ENCODE assay signal across 9 cellular contexts in the genomic region with DNA sequence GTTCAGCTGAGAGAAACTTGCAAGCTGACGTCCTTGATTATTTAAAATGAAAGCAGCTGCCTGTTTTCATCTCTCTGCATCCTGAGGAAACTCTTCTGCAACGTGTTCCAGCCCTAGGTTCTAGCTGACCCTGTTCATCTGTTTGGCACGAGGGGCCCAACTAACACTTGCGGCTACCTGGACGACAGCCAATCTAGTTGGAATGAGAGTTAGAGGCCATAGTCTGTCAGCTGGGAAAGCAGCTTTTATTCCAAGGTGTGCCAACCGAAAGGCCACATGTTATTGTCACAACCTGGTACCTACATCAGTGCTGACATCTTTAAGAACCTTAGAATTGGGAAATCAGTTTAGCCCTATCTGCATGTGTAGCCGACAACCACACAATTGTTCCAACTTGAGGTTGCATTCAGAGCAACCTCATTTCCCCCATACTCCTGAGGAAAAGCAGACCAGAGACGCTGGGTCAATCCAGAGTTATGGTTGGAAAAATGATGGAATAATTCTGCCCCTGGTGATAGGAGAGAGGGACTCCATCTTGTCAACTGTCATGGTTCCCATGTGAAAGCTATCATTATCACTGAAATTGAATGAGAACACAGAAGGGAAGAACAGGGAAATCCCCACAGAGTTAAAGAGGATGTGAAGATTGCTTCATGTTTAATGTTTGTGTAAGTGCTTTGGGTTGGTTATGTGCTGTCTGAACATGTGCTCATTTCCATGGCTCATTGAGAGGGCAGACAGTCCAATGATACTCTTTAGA.
DNase-seq lines count a peak whose midpoint lies in the region; ATAC-seq, FAIRE-seq and TF ChIP-seq lines count a peak whose summit lies in the region.
"Had no signal": no experiment of that assay in that cellular context is flagged by ENCODE, and none has a peak within 500 bp of the region (broad histone marks: within the 10 kb centered on the region; RNA-seq: fewer than 3 reads in every experiment).

No MANE protein-coding gene starts in this region.

- intact Hi-C loops in HepG2 (cut with micrococcal nuclease; ENCODE audit: unreplicated experiment) = no loop called here

- H3K27ac ChIP-seq in HepG2 (ENCODE audit: extremely low read length, insufficient read depth, low read length) = no peak overlapping the region

- TF ChIP-seq EP300 in HepG2 (IDR thresholded peaks at IDR 0.05; ENCODE audit: low read depth in 2 of 2, low read length in 2 of 2) (no peak), HepG2 (CRISPR knock-in tag; IDR thresholded peaks at IDR 0.05; ENCODE audit: borderline replicate concordance) (no peak)

- no peak overlapping the region; the same call in 1 of the 2 replicates for H3K4me2 ChIP-seq in HepG2 (ENCODE audit: low read depth, low read length)

- H3K9me3 Mint-ChIP-seq in T-helper 2 cell treated with Interferon-gamma antibody and Interleukin-4, amounts not matched to agents 5 μg/mL and 100 μg/mL, for 36 hours = peaks cover 8% of the 10 kb centered on the region

- FAIRE-seq in RCC 7860 (lab: Jason Lieb, UNC) = peak; percentile 16
- FAIRE-seq in HepG2 (lab: Jason Lieb, UNC) = no peak
- FAIRE-seq: colon had no signal

- no peak overlapping the region for H3K9ac ChIP-seq in HepG2 (ENCODE audit: insufficient read depth, low read depth, low read length)

- H3K4me1 Mint-ChIP-seq in T-helper 2 cell treated with Interferon-gamma antibody and Interleukin-4, amounts not matched to agents 5 μg/mL and 100 μg/mL, for 36 hours (ENCODE audit: low read depth) = peaks cover 3% of the 10 kb centered on the region

- H3K36me3 Mint-ChIP-seq in T-helper 2 cell treated with Interferon-gamma antibody and Interleukin-4, amounts not matched to agents 5 μg/mL and 100 μg/mL, for 36 hours (ENCODE audit: low read depth) = no peaks in the 10 kb centered on the region

- in situ Hi-C loops in HepG2 (cut with HindIII; ENCODE audit: extremely low pct_ligation_motif_present, low pct_unique_long_range_greater_than_20kb) = loop anchor here (10.0 kb wide), 1 partner anchor 114 kb away; no protein-coding TSS in a partner anchor

- H3K27ac Mint-ChIP-seq in T-helper 2 cell treated with Interferon-gamma antibody and Interleukin-4, amounts not matched to agents 5 μg/mL and 100 μg/mL, for 36 hours = no peak overlapping the region

- no peaks in the 10 kb centered on the region for H3K27me3 ChIP-seq in HepG2 (ENCODE audit: control insufficient read depth in 1 of 2, insufficient read depth in 2 of 2, low read length in 2 of 2)

- no peak for TF ChIP-seq CTCF in HepG2 (CRISPR knock-in tag; IDR thresholded peaks at IDR 0.05)

- H3K27me3 Mint-ChIP-seq in T-helper 2 cell treated with Interferon-gamma antibody and Interleukin-4, amounts not matched to agents 5 μg/mL and 100 μg/mL, for 36 hours (ENCODE audit: low read depth) = peaks cover 17% of the 10 kb centered on the region

- TF ChIP-seq POLR2A in HepG2 (IDR thresholded peaks at IDR 0.05; ENCODE audit: insufficient read depth in 1 of 2, low read depth in 2 of 2, low read length in 2 of 2) = no peak

- peaks cover 4% of the 10 kb centered on the region; the same call in 1 of the 2 replicates for H3K9me3 ChIP-seq in HepG2 (ENCODE audit: low read length)

- ATAC-seq in GM18858 (IDR thresholded peaks at IDR 0.05; ENCODE audit: unreplicated experiment) (peak; percentile 99), HG02571 (IDR thresholded peaks at IDR 0.05; ENCODE audit: unreplicated experiment) (peak; percentile 97), HepG2 (peak; percentile 39; the same call in 2 of the 3 replicates)

- 0 out of 5 replicates have a peak, but pooled peaks cover 0 to 5% of the 10 kb centered on the region in 2 experiments for H3K36me3 ChIP-seq in HepG2 (replicated peaks in 1 of 2; ENCODE audit: control insufficient read depth in 1 of 2, insufficient read depth in 2 of 2, low read length in 2 of 2)

- POLR2A ChIA-PET in HepG2 (lab: Yijun Ruan, JAX) = interaction anchor here (0.9 to 1.1 kb wide), 2 partner anchors 36 to 49 kb away, joined by 3 to 6 read pairs; no protein-coding TSS in a partner anchor

- H2AFZ ChIP-seq in HepG2 (ENCODE audit: low read length) = no peak overlapping the region

- no peak for TF ChIP-seq RAD21 in HepG2 (CRISPR knock-in tag; IDR thresholded peaks at IDR 0.05)

- no peaks in the 10 kb centered on the region for H3K79me2 ChIP-seq in HepG2 (ENCODE audit: insufficient read depth, low read length)

- BruUV-seq in HepG2 (replicated peaks; lab: Mats Ljungman, UMichigan) = no TSS peak

- DNase-seq in RCC 7860 (ENCODE audit: low spot score) (peak; percentile 54), HepG2 (ENCODE audit: low spot score) (no peak), HUDEP-2 (lab: John Stamatoyannopoulos, UW; ENCODE audit: unreplicated experiment in 76 of 76) (no peak), NCI-H526 (lab: John Stamatoyannopoulos, UW) (no peak)
- DNase-seq in NK-92 treated with Interleukin-12 subunit alpha and Interleukin-12 subunit beta, amount 100 ng/mL, for 24 hours (lab: John Stamatoyannopoulos, UW) = no peak
- DNase-seq in T-helper 2 cell treated with Interferon-gamma antibody and Interleukin-4, amounts not matched to agents 5 μg/mL and 100 μg/mL, for 36 hours (ENCODE audit: low spot score) = no peak

- H3K4me1 ChIP-seq in HepG2 (ENCODE audit: insufficient read depth, low read length) = peaks cover 36% of the 10 kb centered on the region

- H3K4me3 ChIP-seq in HepG2 (replicated peaks in 1 of 3; ENCODE audit: insufficient read depth in 1 of 3, low read depth in 2 of 3, low read length in 3 of 3) = no peak overlapping the region

- CTCF ChIA-PET in HepG2 (lab: Yijun Ruan, JAX; ENCODE audit: low intra/inter-chr PET ratio, low total read pairs) = no interaction called here

- no peak overlapping the region for H3K4me3 Mint-ChIP-seq in T-helper 2 cell treated with Interferon-gamma antibody and Interleukin-4, amounts not matched to agents 5 μg/mL and 100 μg/mL, for 36 hours

- WGBS in HepG2 (ENCODE audit: low lambda C conversion rate) = 44% methylated on average over 8 of the region's 8 CpGs

- H4K20me1 ChIP-seq in HepG2 (ENCODE audit: insufficient read depth, low read length) = no peaks in the 10 kb centered on the region

TF ChIP-seq in HepG2, 621 proteins besides CTCF, POLR2A, EP300 and RAD21 (continues in another document):
- TF ChIP-seq NFE2 (CRISPR knock-in tag; IDR thresholded peaks at IDR 0.05) = no peak
- no peak for TF ChIP-seq ZNF335 (CRISPR knock-in tag; IDR thresholded peaks at IDR 0.05)
- TF ChIP-seq, protein P1, sequence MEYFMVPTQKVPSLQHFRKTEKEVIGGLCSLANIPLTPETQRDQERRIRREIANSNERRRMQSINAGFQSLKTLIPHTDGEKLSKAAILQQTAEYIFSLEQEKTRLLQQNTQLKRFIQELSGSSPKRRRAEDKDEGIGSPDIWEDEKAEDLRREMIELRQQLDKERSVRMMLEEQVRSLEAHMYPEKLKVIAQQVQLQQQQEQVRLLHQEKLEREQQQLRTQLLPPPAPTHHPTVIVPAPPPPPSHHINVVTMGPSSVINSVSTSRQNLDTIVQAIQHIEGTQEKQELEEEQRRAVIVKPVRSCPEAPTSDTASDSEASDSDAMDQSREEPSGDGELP (IDR thresholded peaks at IDR 0.05; ENCODE audit: borderline replicate concordance, low read depth) = peak; percentile 63; the same call in 1 of the 2 replicates
- no peak for TF ChIP-seq JARID2 (CRISPR knock-in tag; IDR thresholded peaks at IDR 0.05; ENCODE audit: insufficient replicate concordance)
- TF ChIP-seq, protein P2, sequence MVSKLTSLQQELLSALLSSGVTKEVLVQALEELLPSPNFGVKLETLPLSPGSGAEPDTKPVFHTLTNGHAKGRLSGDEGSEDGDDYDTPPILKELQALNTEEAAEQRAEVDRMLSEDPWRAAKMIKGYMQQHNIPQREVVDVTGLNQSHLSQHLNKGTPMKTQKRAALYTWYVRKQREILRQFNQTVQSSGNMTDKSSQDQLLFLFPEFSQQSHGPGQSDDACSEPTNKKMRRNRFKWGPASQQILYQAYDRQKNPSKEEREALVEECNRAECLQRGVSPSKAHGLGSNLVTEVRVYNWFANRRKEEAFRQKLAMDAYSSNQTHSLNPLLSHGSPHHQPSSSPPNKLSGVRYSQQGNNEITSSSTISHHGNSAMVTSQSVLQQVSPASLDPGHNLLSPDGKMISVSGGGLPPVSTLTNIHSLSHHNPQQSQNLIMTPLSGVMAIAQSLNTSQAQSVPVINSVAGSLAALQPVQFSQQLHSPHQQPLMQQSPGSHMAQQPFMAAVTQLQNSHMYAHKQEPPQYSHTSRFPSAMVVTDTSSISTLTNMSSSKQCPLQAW (CRISPR knock-in tag; IDR thresholded peaks at IDR 0.05) = no peak
- TF ChIP-seq HNF4G (IDR thresholded peaks at IDR 0.05; ENCODE audit: borderline replicate concordance, low read depth, low read length) = no peak
- no peak for TF ChIP-seq HNF4G (CRISPR knock-in tag; IDR thresholded peaks at IDR 0.05; ENCODE audit: borderline replicate concordance, low read depth)
- no peak for TF ChIP-seq BHLHE40 (IDR thresholded peaks at IDR 0.05; ENCODE audit: low read length)
- TF ChIP-seq ASH2L (IDR thresholded peaks at IDR 0.05; ENCODE audit: insufficient read length, low read depth, low read length) = peak; percentile 25
- no peak for TF ChIP-seq ZIK1 (CRISPR knock-in tag; IDR thresholded peaks at IDR 0.05; ENCODE audit: borderline replicate concordance, low read depth)
- TF ChIP-seq CHCHD3 (CRISPR knock-in tag; IDR thresholded peaks at IDR 0.05) = no peak
- TF ChIP-seq TP53 (CRISPR knock-in tag; conservative IDR thresholded peaks at IDR 0.05) = no peak
- TF ChIP-seq FIP1L1 (IDR thresholded peaks at IDR 0.05; ENCODE audit: borderline replicate concordance, insufficient read depth, low read depth, low read length) = no peak
- peak; percentile 43; the same call in 1 of the 2 replicates for TF ChIP-seq CEBPG (CRISPR knock-in tag; IDR thresholded peaks at IDR 0.05)
- peak; percentile 67; the same call in 1 of the 2 replicates for TF ChIP-seq CEBPB (IDR thresholded peaks at IDR 0.05; ENCODE audit: borderline replicate concordance, low read depth, low read length)
- TF ChIP-seq ZNF33B (CRISPR knock-in tag; IDR thresholded peaks at IDR 0.05) = no peak
- TF ChIP-seq, protein P3, sequence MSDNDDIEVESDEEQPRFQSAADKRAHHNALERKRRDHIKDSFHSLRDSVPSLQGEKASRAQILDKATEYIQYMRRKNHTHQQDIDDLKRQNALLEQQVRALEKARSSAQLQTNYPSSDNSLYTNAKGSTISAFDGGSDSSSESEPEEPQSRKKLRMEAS (IDR thresholded peaks at IDR 0.05) = peak; percentile 58
- TF ChIP-seq ZNF766 (CRISPR knock-in tag; IDR thresholded peaks at IDR 0.05; ENCODE audit: borderline replicate concordance) = no peak
- 0 out of 2 replicates have a peak, but pooled peaks have one; percentile 12 for TF ChIP-seq ZFX (CRISPR knock-in tag; IDR thresholded peaks at IDR 0.05; ENCODE audit: low read depth)
- TF ChIP-seq SP2 (CRISPR knock-in tag; IDR thresholded peaks at IDR 0.05) = no peak
- TF ChIP-seq, protein P4, sequence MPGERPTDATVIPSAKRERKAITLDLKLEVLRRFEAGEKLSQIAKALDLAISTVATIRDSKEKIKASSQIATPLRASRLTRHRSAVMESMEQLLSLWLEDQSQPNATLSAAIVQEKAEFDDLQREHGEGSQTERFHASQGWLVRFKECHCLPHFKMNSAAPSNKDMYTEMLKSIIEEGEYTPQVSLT (CRISPR knock-in tag; IDR thresholded peaks at IDR 0.05; ENCODE audit: borderline replicate concordance, low read depth) = no peak

Comparison
In these comparisons a context has a peak if more than half of its experiments do, and no peak if none do; other contexts are left out.
1. ATAC-seq: peak in every context shown above with its lines; median percentile 99 in GM18858; 97 in HG02571; 39 in HepG2.